ENCODE assay signal across 21 cellular contexts in genomic region chr3:24526640-24527237, GRCh38. TPM values are rescaled to one million over a fixed set of nuclear protein-coding genes. Genes with fewer than 3 reads are reported as not detected.
"Had no signal": no experiment of that assay in that cellular context is flagged by ENCODE, and none has a peak within 500 bp of the region (broad histone marks: within the 10 kb centered on the region; RNA-seq: fewer than 3 reads in every experiment).

No MANE protein-coding gene starts in this region.

- H3K27ac ChIP-seq: cardiac muscle cell, heart right ventricle, lower lobe of right lung, testis, uterus had no signal

- H3K9me3 ChIP-seq: heart right ventricle, lower lobe of right lung, testis, uterus had no signal

- DNase-seq: activated CD4-positive, alpha-beta memory T cell treated with anti-CD3 and anti-CD28 coated beads, Interleukin-2, amount 10 ng/mL, durations not matched to agents 7 days and 5 days; activated CD4-positive, alpha-beta T cell treated with anti-CD3 and anti-CD28 coated beads, Interleukin-2, amount 10 ng/mL, durations not matched to agents 24 days and 14 days; activated effector memory CD4-positive, alpha-beta T cell treated with Interleukin-2 at 50 U/mL for 16 hours; activated naive CD4-positive, alpha-beta T cell treated with anti-CD3 and anti-CD28 coated beads, Interleukin-2, amount 10 ng/mL, durations not matched to agents 7 days and 5 days; activated T-cell treated with anti-CD3 and anti-CD28 coated beads, Interleukin-2, amount 50 U/mL, for 72 hours; amygdala; foreskin fibroblast; heart right ventricle; islet precursor cell; left cardiac atrium; lower lobe of right lung; naive B cell; occipital lobe; small intestine; stimulated activated CD4-positive, alpha-beta T cell treated with anti-CD3 and anti-CD28 coated beads, Interleukin-15, amount 100 ng/mL, for 24 hours; stimulated activated naive CD4-positive, alpha-beta T cell; testis; trophoblast cell; uterus had no signal

- H3K27me3 ChIP-seq: testis, uterus had no signal

- H3K36me3 ChIP-seq: cardiac muscle cell, heart right ventricle, lower lobe of right lung, uterus had no signal

- H3K4me3 ChIP-seq: cardiac muscle cell, heart right ventricle, lower lobe of right lung, testis, uterus had no signal

- ATAC-seq: activated T-cell treated with anti-CD3 and anti-CD28 coated beads, Interleukin-2, amount 50 U/mL, for 72 hours; heart right ventricle; left cardiac atrium; lower lobe of right lung; sciatic nerve had no signal

- H3K4me1 ChIP-seq: uterus had no signal

RNA-seq across cellular contexts. Expression of gene THRB, which starts 32.1 kb away (rescaled TPM):
- total RNA-seq: activated CD4-positive, alpha-beta memory T cell treated with anti-CD3 and anti-CD28 coated beads, Interleukin-2, amount 10 ng/mL, durations not matched to agents 7 days and 5 days; activated CD4-positive, alpha-beta T cell treated with anti-CD3 and anti-CD28 coated beads, Interleukin-2, amount 10 ng/mL, durations not matched to agents 24 days and 14 days; activated T-cell treated with anti-CD3 and anti-CD28 coated beads, Interleukin-2, amount 50 U/mL, for 72 hours had no signal
